Comparison of ENCODE assay signal across 14 cellular contexts in the genomic region with DNA sequence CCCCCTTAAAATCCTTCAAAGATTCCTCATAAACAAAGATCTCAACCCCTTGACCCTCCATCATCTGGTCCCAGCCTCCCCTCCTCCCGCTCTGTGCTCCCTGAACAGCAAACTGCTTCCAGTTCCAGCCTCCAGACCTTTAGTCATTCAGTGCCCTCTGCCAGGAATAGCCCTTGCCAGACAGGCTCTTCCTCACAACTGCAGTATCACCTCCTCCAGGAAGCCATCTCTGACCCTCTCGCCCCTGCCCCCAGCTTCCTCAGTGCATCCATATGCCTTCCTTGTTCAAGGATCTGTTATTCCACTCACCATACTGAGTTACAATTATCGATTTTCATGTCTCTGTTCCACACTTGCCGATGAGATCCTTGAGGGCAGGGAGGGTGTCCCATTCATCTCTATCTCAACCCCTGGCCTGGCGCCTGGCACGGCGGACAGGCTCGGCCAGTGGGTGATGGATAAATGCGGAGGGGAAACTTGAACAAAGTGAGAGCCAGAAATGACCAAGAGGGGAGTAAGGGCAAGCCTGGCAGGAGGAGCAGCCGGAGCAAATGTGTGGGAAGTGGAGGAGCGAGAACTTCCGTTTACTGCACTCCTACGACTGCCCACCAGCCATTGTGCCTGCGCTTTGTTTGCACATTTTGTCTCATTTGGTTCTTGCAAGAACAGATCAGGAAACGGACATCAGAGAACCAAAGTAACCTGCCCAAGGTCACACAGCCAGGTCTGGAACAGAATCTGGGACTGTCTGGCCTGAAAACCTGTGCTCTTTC. TPM values are rescaled to one million over a fixed set of nuclear protein-coding genes. Genes with fewer than 3 reads are reported as not detected.
DNase-seq lines count a peak whose midpoint lies in the region; ATAC-seq and TF ChIP-seq lines count a peak whose summit lies in the region.
"Had no signal": no experiment of that assay in that cellular context is flagged by ENCODE, and none has a peak within 500 bp of the region (broad histone marks: within the 10 kb centered on the region; RNA-seq: fewer than 3 reads in every experiment).

No MANE protein-coding gene starts in this region.

- H3K9me3 ChIP-seq in CD4-positive, CD25-positive, alpha-beta regulatory T cell (ENCODE audit: control insufficient read depth in 2 of 2, low read length in 2 of 2) = no peaks in the 10 kb centered on the region
- H3K9me3 ChIP-seq: mucosa of descending colon, prostate gland, thyroid gland had no signal

- peaks cover 10% of the 10 kb centered on the region for H3K27me3 ChIP-seq in CD4-positive, CD25-positive, alpha-beta regulatory T cell (ENCODE audit: control insufficient read depth, insufficient read depth, low read length)
- H3K27me3 ChIP-seq in dorsolateral prefrontal cortex = no peaks in the 10 kb centered on the region
- H3K27me3 ChIP-seq: thyroid gland had no signal

- peaks cover 0 to 2% (median 0%) of the 10 kb centered on the region in 7 donors for H3K9me3 Mint-ChIP-seq in CD4-positive, CD25-positive, alpha-beta regulatory T cell
- H3K9me3 Mint-ChIP-seq: activated CD4-positive, alpha-beta memory T cell treated with anti-CD3 and anti-CD28 coated beads for 36 hours had no signal

- DNase-seq in CD4-positive, CD25-positive, alpha-beta regulatory T cell = no peak
- DNase-seq in Kasumi-1 (lab: John Stamatoyannopoulos, UW) (peak; percentile 27 to 44), dorsolateral prefrontal cortex (no peak), posterior vena cava (ENCODE audit: low spot score) (peak; percentile 68)
- DNase-seq: activated CD4-positive, alpha-beta memory T cell treated with anti-CD3 and anti-CD28 coated beads for 36 hours; glutamatergic neuron; kidney; mucosa of descending colon; thyroid gland had no signal

- no peak overlapping the region for H3K4me3 ChIP-seq in CD4-positive, CD25-positive, alpha-beta regulatory T cell (ENCODE audit: low read depth, low read length)
- peak overlapping the region in 9 of 59 donors; percentile 9 to 79 (median 35) for H3K4me3 ChIP-seq in dorsolateral prefrontal cortex
- H3K4me3 ChIP-seq: mucosa of descending colon, prostate gland, thyroid gland had no signal

- H3K27me3 Mint-ChIP-seq in CD4-positive, CD25-positive, alpha-beta regulatory T cell = peaks cover 72% of the 10 kb centered on the region

- TF ChIP-seq CTCF in dorsolateral prefrontal cortex (IDR thresholded peaks at IDR 0.05 in 54 of 56, conservative IDR thresholded peaks at IDR 0.05 in 2 of 56; ENCODE audit: low read depth in 1 of 56, partially characterized antibody in 56 of 56) = no peak

- no peak for ATAC-seq in CD4-positive, CD25-positive, alpha-beta regulatory T cell (ENCODE audit: low read depth in 2 of 2)
- ATAC-seq in HG03520 (IDR thresholded peaks at IDR 0.05; ENCODE audit: unreplicated experiment) (no peak), HG03108 (IDR thresholded peaks at IDR 0.05; ENCODE audit: unreplicated experiment) (no peak), HG03354 (IDR thresholded peaks at IDR 0.05; ENCODE audit: poor library complexity, severe bottlenecking, unreplicated experiment) (no peak), HG02852 (IDR thresholded peaks at IDR 0.05; ENCODE audit: unreplicated experiment) (no peak)
- ATAC-seq: mucosa of descending colon had no signal

- no peak overlapping the region for H3K27ac ChIP-seq in CD4-positive, CD25-positive, alpha-beta regulatory T cell (ENCODE audit: insufficient read depth, low read length, poor library complexity, severe bottlenecking)
- peak overlapping the region in 52 of 59 donors; percentile 0 to 84 (median 68) for H3K27ac ChIP-seq in dorsolateral prefrontal cortex
- H3K27ac ChIP-seq: thyroid gland had no signal

- H3K4me1 Mint-ChIP-seq in CD4-positive, CD25-positive, alpha-beta regulatory T cell = peaks cover 0 to 37% (median 13%) of the 10 kb centered on the region in 4 donors

- peak overlapping the region in 1 of 4 donors; percentile 47 for H3K4me3 Mint-ChIP-seq in CD4-positive, CD25-positive, alpha-beta regulatory T cell
- H3K4me3 Mint-ChIP-seq: activated CD4-positive, alpha-beta memory T cell treated with anti-CD3 and anti-CD28 coated beads for 36 hours had no signal

- H3K4me1 ChIP-seq in CD4-positive, CD25-positive, alpha-beta regulatory T cell (ENCODE audit: control insufficient read depth, insufficient read depth, low read length, poor library complexity, severe bottlenecking) = peaks cover 22% of the 10 kb centered on the region
- H3K4me1 ChIP-seq: prostate gland had no signal

- H3K36me3 ChIP-seq in CD4-positive, CD25-positive, alpha-beta regulatory T cell (ENCODE audit: control insufficient read depth, insufficient read depth, low read length) = no peaks in the 10 kb centered on the region
- H3K36me3 ChIP-seq: prostate gland, thyroid gland had no signal

- H3K27ac Mint-ChIP-seq in CD4-positive, CD25-positive, alpha-beta regulatory T cell = peak overlapping the region in 2 of 3 donors; percentile 23 to 39
- H3K27ac Mint-ChIP-seq: activated CD4-positive, alpha-beta memory T cell treated with anti-CD3 and anti-CD28 coated beads for 36 hours had no signal

- no peaks in the 10 kb centered on the region for H3K36me3 Mint-ChIP-seq in CD4-positive, CD25-positive, alpha-beta regulatory T cell
- H3K36me3 Mint-ChIP-seq: activated CD4-positive, alpha-beta memory T cell treated with anti-CD3 and anti-CD28 coated beads for 36 hours had no signal

- intact Hi-C loops in dorsolateral prefrontal cortex (cut with DNase I) = loop anchor here (2.0 to 5.0 kb wide), 4 partner anchors 103 to 424 kb away; partner anchors contain the start of genes DLX3 (in 1 of the 2), KAT7 (in 1 of the 2) and SPOP (in 1 of the 2)
- intact Hi-C loops in posterior vena cava (cut with DNase I) = loop anchor here (5.0 to 10.0 kb wide), 3 partner anchors 61 to 279 kb away; no protein-coding TSS in a partner anchor

RNA-seq across cellular contexts. Expression of gene NXPH3, which starts 2.0 kb away (rescaled TPM):
- not detected for total RNA-seq in CD4-positive, CD25-positive, alpha-beta regulatory T cell
- polyA plus RNA-seq in CD4-positive, CD25-positive, alpha-beta regulatory T cell = not detected
- total RNA-seq in dorsolateral prefrontal cortex (10 to 100 TPM in 117 of 120 experiments, 1 to 10 TPM in 3; 8.9 to 36.3 (median 18.6) TPM), posterior vena cava (10 to 100 TPM; 34.8 to 57.1 TPM)

Comparison
In these comparisons a context has a peak if more than half of its experiments do, and no peak if none do; other contexts are left out.
1. DNase-seq: peak in Kasumi-1 (2 of 2) and posterior vena cava (single experiment); none in CD4-positive, CD25-positive, alpha-beta regulatory T cell (0 of 3) and dorsolateral prefrontal cortex (0 of 10).